4 cellular contexts compared by ENCODE assay signal in the genomic region with DNA sequence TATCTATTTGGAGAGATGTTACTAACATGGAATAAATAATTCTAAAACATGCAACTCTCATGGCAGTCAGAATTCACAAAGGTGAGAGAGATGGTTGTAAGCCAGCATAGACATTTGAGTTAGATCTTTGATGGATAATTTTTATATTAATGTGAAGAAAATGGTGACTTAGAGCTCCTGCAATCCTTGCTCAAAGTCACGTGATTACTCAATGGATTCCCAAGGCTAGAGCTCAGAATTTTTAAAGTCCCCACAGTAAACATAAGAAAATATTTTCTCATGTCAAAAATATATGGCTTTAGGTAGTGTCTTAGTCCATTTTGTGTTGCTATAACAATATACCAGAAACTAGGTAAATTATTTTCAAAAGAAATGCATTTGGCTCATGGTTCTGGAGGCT.
TF ChIP-seq lines count a peak whose summit lies in the region.

No MANE protein-coding gene starts in this region.

TF ChIP-seq in HepG2, 621 proteins besides CTCF, POLR2A, EP300 and RAD21 (continues in another document):
- TF ChIP-seq SAFB2 (CRISPR knock-in tag; IDR thresholded peaks at IDR 0.05; ENCODE audit: borderline replicate concordance, low read depth) (no peak), ZNF317 (CRISPR knock-in tag; IDR thresholded peaks at IDR 0.05) (no peak), GABPA (IDR thresholded peaks at IDR 0.05; ENCODE audit: low read depth, low read length) (no peak), GABPA (CRISPR knock-in tag; IDR thresholded peaks at IDR 0.05; ENCODE audit: low read depth) (no peak), ZNF550 (CRISPR knock-in tag; IDR thresholded peaks at IDR 0.05; ENCODE audit: borderline replicate concordance) (no peak), THAP11 (CRISPR knock-in tag; IDR thresholded peaks at IDR 0.05) (no peak), EED (CRISPR knock-in tag; IDR thresholded peaks at IDR 0.05) (no peak), ZNF782 (CRISPR knock-in tag; IDR thresholded peaks at IDR 0.05; ENCODE audit: borderline replicate concordance) (no peak), WIZ (CRISPR knock-in tag; IDR thresholded peaks at IDR 0.05) (no peak), ZNF660 (CRISPR knock-in tag; IDR thresholded peaks at IDR 0.05; ENCODE audit: borderline replicate concordance, low read depth) (no peak), GPN1 (CRISPR knock-in tag; IDR thresholded peaks at IDR 0.05; ENCODE audit: borderline replicate concordance) (no peak), POGZ (CRISPR knock-in tag; IDR thresholded peaks at IDR 0.05) (no peak), ZNF382 (CRISPR knock-in tag; IDR thresholded peaks at IDR 0.05; ENCODE audit: borderline replicate concordance) (no peak), ZNF547 (CRISPR knock-in tag; IDR thresholded peaks at IDR 0.05) (no peak), MEIS2 (CRISPR knock-in tag; IDR thresholded peaks at IDR 0.05) (no peak)
- TF ChIP-seq, protein P1, sequence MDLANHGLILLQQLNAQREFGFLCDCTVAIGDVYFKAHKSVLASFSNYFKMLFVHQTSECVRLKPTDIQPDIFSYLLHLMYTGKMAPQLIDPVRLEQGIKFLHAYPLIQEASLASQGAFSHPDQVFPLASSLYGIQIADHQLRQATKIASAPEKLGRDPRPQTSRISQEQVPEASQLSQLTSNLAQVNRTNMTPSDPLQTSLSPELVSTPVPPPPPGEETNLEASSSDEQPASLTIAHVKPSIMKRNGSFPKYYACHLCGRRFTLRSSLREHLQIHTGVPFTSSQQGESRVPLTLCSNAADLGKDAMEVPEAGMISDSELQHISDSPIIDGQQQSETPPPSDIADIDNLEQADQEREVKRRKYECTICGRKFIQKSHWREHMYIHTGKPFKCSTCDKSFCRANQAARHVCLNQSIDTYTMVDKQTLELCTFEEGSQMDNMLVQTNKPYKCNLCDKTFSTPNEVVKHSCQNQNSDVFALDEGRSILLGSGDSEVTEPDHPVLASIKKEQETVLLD (CRISPR knock-in tag; IDR thresholded peaks at IDR 0.05; ENCODE audit: low read depth) = no peak

TF ChIP-seq in A549, 52 proteins besides CTCF, POLR2A, EP300 and RAD21:
- TF ChIP-seq RARB (CRISPR knock-in tag; IDR thresholded peaks at IDR 0.05) (no peak), RCOR1 (IDR thresholded peaks at IDR 0.05; ENCODE audit: low read depth, low read length) (no peak), HEYL (CRISPR knock-in tag; IDR thresholded peaks at IDR 0.05) (no peak), BHLHE40 (IDR thresholded peaks at IDR 0.05; ENCODE audit: low read depth, low read length) (no peak)
- TF ChIP-seq, protein P2, sequence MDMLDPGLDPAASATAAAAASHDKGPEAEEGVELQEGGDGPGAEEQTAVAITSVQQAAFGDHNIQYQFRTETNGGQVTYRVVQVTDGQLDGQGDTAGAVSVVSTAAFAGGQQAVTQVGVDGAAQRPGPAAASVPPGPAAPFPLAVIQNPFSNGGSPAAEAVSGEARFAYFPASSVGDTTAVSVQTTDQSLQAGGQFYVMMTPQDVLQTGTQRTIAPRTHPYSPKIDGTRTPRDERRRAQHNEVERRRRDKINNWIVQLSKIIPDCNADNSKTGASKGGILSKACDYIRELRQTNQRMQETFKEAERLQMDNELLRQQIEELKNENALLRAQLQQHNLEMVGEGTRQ (IDR thresholded peaks at IDR 0.05) = peak; percentile 27; the same call in 1 of the 2 replicates

TF ChIP-seq in IMR-90, 13 proteins besides CTCF, POLR2A, EP300 and RAD21:
- TF ChIP-seq SMC3 (IDR thresholded peaks at IDR 0.05; ENCODE audit: low read depth, low read length) (no peak), RFX5 (IDR thresholded peaks at IDR 0.05; ENCODE audit: low read depth, low read length) (no peak), MAZ (IDR thresholded peaks at IDR 0.05; ENCODE audit: borderline replicate concordance, low read depth, low read length) (no peak), MAFK (IDR thresholded peaks at IDR 0.05; ENCODE audit: low read depth, low read length) (no peak), FOS (IDR thresholded peaks at IDR 0.05; ENCODE audit: low read depth, low read length) (no peak)

TF ChIP-seq in K562, 482 proteins besides CTCF, POLR2A, EP300 and RAD21:
- TF ChIP-seq, protein P3, sequence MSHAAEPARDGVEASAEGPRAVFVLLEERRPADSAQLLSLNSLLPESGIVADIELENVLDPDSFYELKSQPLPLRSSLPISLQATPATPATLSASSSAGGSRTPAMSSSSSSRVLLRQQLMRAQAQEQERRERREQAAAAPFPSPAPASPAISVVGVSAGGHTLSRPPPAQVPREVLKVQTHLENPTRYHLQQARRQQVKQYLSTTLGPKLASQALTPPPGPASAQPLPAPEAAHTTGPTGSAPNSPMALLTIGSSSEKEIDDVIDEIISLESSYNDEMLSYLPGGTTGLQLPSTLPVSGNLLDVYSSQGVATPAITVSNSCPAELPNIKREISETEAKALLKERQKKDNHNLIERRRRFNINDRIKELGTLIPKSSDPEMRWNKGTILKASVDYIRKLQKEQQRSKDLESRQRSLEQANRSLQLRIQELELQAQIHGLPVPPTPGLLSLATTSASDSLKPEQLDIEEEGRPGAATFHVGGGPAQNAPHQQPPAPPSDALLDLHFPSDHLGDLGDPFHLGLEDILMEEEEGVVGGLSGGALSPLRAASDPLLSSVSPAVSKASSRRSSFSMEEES (CRISPR knock-in tag; IDR thresholded peaks at IDR 0.05) = peak; percentile 85
- TF ChIP-seq JUN (IDR thresholded peaks at IDR 0.05; ENCODE audit: borderline replicate concordance, low read depth, low read length) (no peak), JUN (CRISPR knock-in tag; IDR thresholded peaks at IDR 0.05; ENCODE audit: borderline replicate concordance) (no peak), ZNF586 (CRISPR knock-in tag; conservative IDR thresholded peaks at IDR 0.05) (no peak), NCOA6 (IDR thresholded peaks at IDR 0.05) (no peak), SREBF1 (IDR thresholded peaks at IDR 0.05; ENCODE audit: borderline replicate concordance, low read depth, low read length) (no peak), RAD51 (IDR thresholded peaks at IDR 0.05; ENCODE audit: borderline replicate concordance, low read depth) (peak; percentile 25; the same call in 1 of the 2 replicates)
- TF ChIP-seq, protein P4, sequence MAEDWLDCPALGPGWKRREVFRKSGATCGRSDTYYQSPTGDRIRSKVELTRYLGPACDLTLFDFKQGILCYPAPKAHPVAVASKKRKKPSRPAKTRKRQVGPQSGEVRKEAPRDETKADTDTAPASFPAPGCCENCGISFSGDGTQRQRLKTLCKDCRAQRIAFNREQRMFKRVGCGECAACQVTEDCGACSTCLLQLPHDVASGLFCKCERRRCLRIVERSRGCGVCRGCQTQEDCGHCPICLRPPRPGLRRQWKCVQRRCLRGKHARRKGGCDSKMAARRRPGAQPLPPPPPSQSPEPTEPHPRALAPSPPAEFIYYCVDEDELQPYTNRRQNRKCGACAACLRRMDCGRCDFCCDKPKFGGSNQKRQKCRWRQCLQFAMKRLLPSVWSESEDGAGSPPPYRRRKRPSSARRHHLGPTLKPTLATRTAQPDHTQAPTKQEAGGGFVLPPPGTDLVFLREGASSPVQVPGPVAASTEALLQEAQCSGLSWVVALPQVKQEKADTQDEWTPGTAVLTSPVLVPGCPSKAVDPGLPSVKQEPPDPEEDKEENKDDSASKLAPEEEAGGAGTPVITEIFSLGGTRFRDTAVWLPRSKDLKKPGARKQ (CRISPR knock-in tag; IDR thresholded peaks at IDR 0.05) = no peak
